In genomic region chr1:119779869-119780356, GRCh38 we compare ENCODE assay signal across 1 cellular context.
TF ChIP-seq lines count a peak whose summit lies in the region.

No MANE protein-coding gene starts in this region.

TF ChIP-seq in HEK293, 187 proteins besides CTCF, POLR2A, EP300 and RAD21 (continued from another document):
- TF ChIP-seq TRIM28 (IDR thresholded peaks at IDR 0.05; ENCODE audit: borderline replicate concordance, low read length): peak; percentile 96; the same call in 1 of the 2 replicates
- no peak for TF ChIP-seq ZNF146 (tag by site-specific recombination; IDR thresholded peaks at IDR 0.05)
- TF ChIP-seq SETDB1 (IDR thresholded peaks at IDR 0.05; ENCODE audit: insufficient read length, low read length): peak; percentile 33
- TF ChIP-seq ZNF629 (tag by site-specific recombination; IDR thresholded peaks at IDR 0.05): peak; percentile 61; the same call in 1 of the 2 replicates
- no peak for TF ChIP-seq ZNF777 (tag by site-specific recombination; IDR thresholded peaks at IDR 0.05; ENCODE audit: borderline replicate concordance)
- TF ChIP-seq ZNF843 (tag by site-specific recombination; IDR thresholded peaks at IDR 0.05): 0 out of 2 replicates have a peak, but pooled peaks have one; percentile 28
- TF ChIP-seq KLF17 (tag by site-specific recombination; IDR thresholded peaks at IDR 0.05): peak; percentile 80; the same call in 1 of the 2 replicates
- TF ChIP-seq ZXDB (tag by site-specific recombination; IDR thresholded peaks at IDR 0.05): peak; percentile 49; the same call in 1 of the 2 replicates
- peak; percentile 28; the same call in 1 of the 2 replicates for TF ChIP-seq ATF2 (tag by site-specific recombination; IDR thresholded peaks at IDR 0.05; ENCODE audit: low read depth)
- TF ChIP-seq TCF7L2 (IDR thresholded peaks at IDR 0.05; ENCODE audit: borderline replicate concordance, low read depth, low read length): no peak
- TF ChIP-seq ZBTB21 (tag by site-specific recombination; IDR thresholded peaks at IDR 0.05): peak; percentile 91
- TF ChIP-seq ZNF76 (tag by site-specific recombination; IDR thresholded peaks at IDR 0.05; ENCODE audit: borderline replicate concordance, low read depth): no peak
- peak; percentile 48; the same call in 1 of the 2 replicates for TF ChIP-seq MZF1 (tag by site-specific recombination; IDR thresholded peaks at IDR 0.05; ENCODE audit: borderline replicate concordance)
- peak; percentile 23; the same call in 1 of the 2 replicates for TF ChIP-seq WT1 (tag by site-specific recombination; IDR thresholded peaks at IDR 0.05)
- TF ChIP-seq GFI1B (tag by site-specific recombination; IDR thresholded peaks at IDR 0.05): peak; percentile 89
- peak; percentile 52 for TF ChIP-seq ZNF335 (tag by site-specific recombination; conservative IDR thresholded peaks at IDR 0.05)
- TF ChIP-seq ZNF211 (tag by site-specific recombination; IDR thresholded peaks at IDR 0.05; ENCODE audit: low read depth): no peak
- no peak for TF ChIP-seq GLIS2 (tag by site-specific recombination; IDR thresholded peaks at IDR 0.05)
